Comparison of ENCODE assay signal across 16 cellular contexts in genomic region chr11:86374121-86374520, GRCh38. TPM values are rescaled to one million over a fixed set of nuclear protein-coding genes. Genes with fewer than 3 reads are reported as not detected.
DNase-seq lines count a peak whose midpoint lies in the region; ATAC-seq and TF ChIP-seq lines count a peak whose summit lies in the region.
"Had no signal": no experiment of that assay in that cellular context is flagged by ENCODE, and none has a peak within 500 bp of the region (broad histone marks: within the 10 kb centered on the region; RNA-seq: fewer than 3 reads in every experiment).

No MANE protein-coding gene starts in this region.

- no peak overlapping the region for H3K9ac ChIP-seq in endodermal cell (ENCODE audit: extremely low read depth, low read length, poor library complexity, severe bottlenecking)
- H3K9ac ChIP-seq in mesendoderm (ENCODE audit: low read length), result peak overlapping the region; percentile 34

- CTCF ChIA-PET in WTC11 (lab: Charles Lee), result interaction anchor here (0.6 to 2.2 kb wide), 3 partner anchors 13 to 154 kb away, joined by 3 to 22 read pairs (median 4); no protein-coding TSS in a partner anchor

- peaks cover 18% of the 10 kb centered on the region for H3K9me3 Mint-ChIP-seq in WTC11
- H3K9me3 Mint-ChIP-seq in endodermal cell, result peaks cover 23% of the 10 kb centered on the region

- WGBS in endodermal cell (ENCODE audit: insufficient coverage in 1 of 2, insufficient read length in 1 of 2), 2 experiments, result 40 to 67% methylated on average over 1 to 2 of the region's 2 CpGs
- WGBS in mesendoderm (ENCODE audit: extremely low coverage, insufficient coverage, low lambda C conversion rate), result no CpG with 5 or more reads among the region's 2 CpGs
- 37% methylated on average over 2 of the region's 2 CpGs for WGBS in suprapubic skin

- no peak for TF ChIP-seq EP300 in suprapubic skin (IDR thresholded peaks at IDR 0.05)

- H3K4me3 Mint-ChIP-seq in WTC11 (peak overlapping the region; percentile 76), endodermal cell (peak overlapping the region; percentile 51)
- H3K4me3 Mint-ChIP-seq: B cell had no signal

- H3K4ac ChIP-seq in mesendoderm (ENCODE audit: low read depth, low read length), result no peak overlapping the region

- ATAC-seq in WTC11, result no peak
- ATAC-seq in HG02884 (IDR thresholded peaks at IDR 0.05; ENCODE audit: unreplicated experiment), result no peak

- H3K27me3 ChIP-seq in endodermal cell (ENCODE audit: control insufficient read depth, insufficient read depth, low read length, poor library complexity, severe bottlenecking) (no peaks in the 10 kb centered on the region), mesendoderm (ENCODE audit: insufficient read depth, low read length, poor library complexity) (no peaks in the 10 kb centered on the region), suprapubic skin (no peaks in the 10 kb centered on the region)
- H3K27me3 ChIP-seq: left lung, SJCRH30 had no signal

- no peak overlapping the region for H2AK5ac ChIP-seq in mesendoderm (ENCODE audit: low read length)

- H3K18ac ChIP-seq in mesendoderm (ENCODE audit: low read length), result no peak overlapping the region

- POLR2A ChIA-PET in WTC11 (lab: Charles Lee), result interaction anchor here (0.5 to 1.2 kb wide), 2 partner anchors 12 to 20 kb away, joined by 3 read pairs; no protein-coding TSS in a partner anchor

- no peak for TF ChIP-seq CTCF in WTC11 (IDR thresholded peaks at IDR 0.05)
- no peak for TF ChIP-seq CTCF in endodermal cell (conservative IDR thresholded peaks at IDR 0.05)
- TF ChIP-seq CTCF in suprapubic skin (IDR thresholded peaks at IDR 0.05), result no peak

- H3K4me1 Mint-ChIP-seq in WTC11, result peaks cover 9% of the 10 kb centered on the region
- peaks cover 15% of the 10 kb centered on the region for H3K4me1 Mint-ChIP-seq in endodermal cell
- H3K4me1 Mint-ChIP-seq: B cell had no signal

- H3K27me3 Mint-ChIP-seq in WTC11 (ENCODE audit: low read depth), result peaks cover 6% of the 10 kb centered on the region; the same call in 1 of the 2 replicates
- H3K27me3 Mint-ChIP-seq in endodermal cell (ENCODE audit: insufficient read depth), result peaks cover 9% of the 10 kb centered on the region

- no peak overlapping the region for H3K23ac ChIP-seq in mesendoderm (ENCODE audit: low read length)

- no peak overlapping the region for H4K5ac ChIP-seq in mesendoderm (ENCODE audit: low read length)

- H2BK5ac ChIP-seq in mesendoderm (ENCODE audit: low read length), result no peak overlapping the region

- H3K36me3 ChIP-seq in endodermal cell (ENCODE audit: control insufficient read depth, insufficient read depth, low read length) (no peaks in the 10 kb centered on the region), mesendoderm (ENCODE audit: control insufficient read depth, insufficient read depth, low read length) (no peaks in the 10 kb centered on the region), suprapubic skin (no peaks in the 10 kb centered on the region)
- H3K36me3 ChIP-seq: left lung, SJCRH30 had no signal

- peak overlapping the region; percentile 24 for H3K4me3 ChIP-seq in endodermal cell (ENCODE audit: low read length)
- no peak overlapping the region for H3K4me3 ChIP-seq in mesendoderm (ENCODE audit: low read length)
- peak overlapping the region; percentile 4 for H3K4me3 ChIP-seq in suprapubic skin
- H3K4me3 ChIP-seq: left lung, SJCRH30 had no signal

- H3K56ac ChIP-seq in mesendoderm (ENCODE audit: low read length), result no peak overlapping the region

- peak overlapping the region; percentile 51 for H3K4me2 ChIP-seq in mesendoderm (ENCODE audit: low read length)

- no peaks in the 10 kb centered on the region for H3K4me1 ChIP-seq in endodermal cell (ENCODE audit: control insufficient read depth, insufficient read depth, low read length)
- peaks cover 3% of the 10 kb centered on the region for H3K4me1 ChIP-seq in mesendoderm (ENCODE audit: control insufficient read depth, low read depth, low read length)
- no peaks in the 10 kb centered on the region for H3K4me1 ChIP-seq in suprapubic skin
- H3K4me1 ChIP-seq: left lung, SJCRH30 had no signal

- H3K79me1 ChIP-seq in mesendoderm (ENCODE audit: low read length), result no peaks in the 10 kb centered on the region

- H3K9me3 ChIP-seq in endodermal cell (ENCODE audit: control insufficient read depth, low read length), result peaks cover 33% of the 10 kb centered on the region
- no peaks in the 10 kb centered on the region for H3K9me3 ChIP-seq in suprapubic skin
- H3K9me3 ChIP-seq: left lung, SJCRH30 had no signal

- H3K27ac Mint-ChIP-seq in WTC11, result no peak overlapping the region
- no peak overlapping the region for H3K27ac Mint-ChIP-seq in endodermal cell
- H3K27ac Mint-ChIP-seq: B cell had no signal

- H4K8ac ChIP-seq in mesendoderm (ENCODE audit: low read depth, low read length), result no peak overlapping the region

- no peak for TF ChIP-seq POLR2A in suprapubic skin (IDR thresholded peaks at IDR 0.05)

- no peaks in the 10 kb centered on the region for H3K79me2 ChIP-seq in mesendoderm (ENCODE audit: control insufficient read depth, insufficient read depth, low read length)

- H3K27ac ChIP-seq in endodermal cell (ENCODE audit: low read depth, low read length), result peak overlapping the region; percentile 54
- H3K27ac ChIP-seq in mesendoderm (ENCODE audit: low read depth, low read length), result no peak overlapping the region
- no peak overlapping the region for H3K27ac ChIP-seq in suprapubic skin
- H3K27ac ChIP-seq: left lung, SJCRH30 had no signal

- DNase-seq in WTC11 (ENCODE audit: low spot score), result no peak
- no peak for DNase-seq in endodermal cell
- DNase-seq in mesendoderm, result no peak
- DNase-seq in suprapubic skin (ENCODE audit: low spot score in 2 of 2), result no peak
- DNase-seq in activated CD4-positive, alpha-beta T cell treated with anti-CD3 and anti-CD28 coated beads for 48 hours, result no peak
- DNase-seq in NOMO-1 (lab: John Stamatoyannopoulos, UW; ENCODE audit: unreplicated experiment in 2 of 2), result no peak
- DNase-seq: activated effector memory CD4-positive, alpha-beta T cell treated with Interleukin-2 at 50 U/mL for 16 hours; GF-D8; HCEC 1CT; NCI-H2029; NCI-H526 treated with DMSO at 0.1 percent for 48 hours; OCI-M1; SJCRH30 had no signal

- H2BK120ac ChIP-seq in mesendoderm (ENCODE audit: low read depth, low read length), result no peak overlapping the region

- H3K36me3 Mint-ChIP-seq in WTC11 (0 out of 2 replicates have a peak, but pooled peaks cover 2% of the 10 kb centered on the region), endodermal cell (ENCODE audit: low read depth) (no peaks in the 10 kb centered on the region)

- no peak overlapping the region for H2BK15ac ChIP-seq in mesendoderm (replicated peaks; ENCODE audit: low read depth)

TF ChIP-seq in WTC11, 78 proteins besides CTCF, POLR2A, EP300 and RAD21 (continues in another document):
- no peak for TF ChIP-seq ZNF671 (CRISPR knock-in tag; IDR thresholded peaks at IDR 0.05)
- TF ChIP-seq GRHL2 (CRISPR knock-in tag; IDR thresholded peaks at IDR 0.05; ENCODE audit: insufficient replicate concordance, severe bottlenecking), result no peak
- no peak for TF ChIP-seq FOXJ3 (CRISPR knock-in tag; IDR thresholded peaks at IDR 0.05; ENCODE audit: borderline replicate concordance)
- TF ChIP-seq SMAD4 (CRISPR knock-in tag; IDR thresholded peaks at IDR 0.05), result no peak
- TF ChIP-seq EMX1 (CRISPR knock-in tag; IDR thresholded peaks at IDR 0.05), result no peak
- no peak for TF ChIP-seq RORB (CRISPR knock-in tag; IDR thresholded peaks at IDR 0.05)
- no peak for TF ChIP-seq ESRRA (CRISPR knock-in tag; IDR thresholded peaks at IDR 0.05; ENCODE audit: borderline replicate concordance)
- no peak for TF ChIP-seq E2F1 (CRISPR knock-in tag; IDR thresholded peaks at IDR 0.05)
- TF ChIP-seq CBFB (CRISPR knock-in tag; IDR thresholded peaks at IDR 0.05; ENCODE audit: low read depth), result no peak
- no peak for TF ChIP-seq GTF2I (CRISPR knock-in tag; conservative IDR thresholded peaks at IDR 0.05)
- TF ChIP-seq ZNF512 (CRISPR knock-in tag; IDR thresholded peaks at IDR 0.05; ENCODE audit: borderline replicate concordance), result no peak
- no peak for TF ChIP-seq E2F4 (CRISPR knock-in tag; IDR thresholded peaks at IDR 0.05; ENCODE audit: borderline replicate concordance, low read depth)

RNA-seq across cellular contexts. Expression of gene CCDC81, which starts 0.6 kb away (rescaled TPM):
- total RNA-seq in WTC11 (2021) (0.82 to 1.0 TPM (median 0.98 TPM) in 3 replicates), endodermal cell (10 to 100 TPM; 33.3 to 34.0 TPM), suprapubic skin (1 to 10 TPM in 2 of 4 donors, not detected in 2; 1.1 to 1.8 TPM)
- polyA plus RNA-seq in endodermal cell (2013, experiment 1 of 2), result 8.6 TPM
- polyA plus RNA-seq in endodermal cell (2013, experiment 2 of 2), result 11.5 TPM
- polyA plus RNA-seq in mesendoderm (2013, experiment 1 of 2), result 0.34 TPM
- polyA plus RNA-seq in mesendoderm (2013, experiment 2 of 2), result 0.35 TPM

Comparison
In these comparisons a context has a peak if more than half of its experiments do, and no peak if none do; other contexts are left out.
1. RNA of gene CCDC81, which starts 0.6 kb away (total RNA-seq): 33.3 to 34.0 TPM in endodermal cell; 1.1 to 1.8 TPM in suprapubic skin and 0.82 to 1.0 TPM in WTC11; every median in the first group is over 10 times any median in the second.